In the genomic region with DNA sequence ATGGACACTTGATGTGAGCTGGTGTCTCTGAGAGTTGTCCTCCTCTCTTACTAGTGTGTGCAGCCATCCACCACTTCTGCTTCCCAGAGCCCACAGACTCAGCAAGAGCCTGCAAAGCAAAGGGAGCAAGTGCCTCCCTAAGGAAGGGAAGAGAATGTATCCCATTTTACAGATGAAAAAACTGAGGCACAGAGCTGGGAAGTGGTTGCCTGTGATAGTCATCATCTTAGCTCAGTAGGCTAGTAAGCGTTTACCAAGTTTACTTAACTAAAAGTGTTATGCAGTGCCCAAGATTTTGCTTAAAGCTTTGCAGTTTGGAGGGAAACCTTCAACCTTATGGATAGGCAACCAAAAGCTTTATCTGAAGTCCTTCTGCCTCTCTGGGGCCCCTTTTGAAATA, we compare ENCODE assay signal across 26 cellular contexts.
"Had no signal": no experiment of that assay in that cellular context is flagged by ENCODE, and none has a peak within 500 bp of the region (broad histone marks: within the 10 kb centered on the region; RNA-seq: fewer than 3 reads in every experiment).

No MANE protein-coding gene starts in this region.

- H3K27ac Mint-ChIP-seq: immature natural killer cell; mesothelial cell of epicardium; natural killer cell; nephron progenitor cell; stimulated activated effector memory CD8-positive, alpha-beta T cell treated with anti-CD3 and anti-CD28 coated beads, Interleukin-12 subunit alpha, Interleukin-12 subunit beta, amount 100 ng/mL, for 72 hours; stimulated activated naive CD8-positive, alpha-beta T cell treated with anti-CD3 and anti-CD28 coated beads, Interleukin-15, amount 100 ng/mL, for 72 hours had no signal

- H3K9ac ChIP-seq: neural progenitor cell had no signal

- H3K9me3 ChIP-seq: neutrophil, prostate gland, sigmoid colon, transverse colon, vagina had no signal

- H3K36me3 ChIP-seq: neural progenitor cell, neutrophil, prostate gland, transverse colon had no signal

- H3K36me3 Mint-ChIP-seq: immature natural killer cell; mesothelial cell of epicardium; neural progenitor cell; stimulated activated effector memory CD8-positive, alpha-beta T cell treated with anti-CD3 and anti-CD28 coated beads, Interleukin-12 subunit alpha, Interleukin-12 subunit beta, amount 100 ng/mL, for 72 hours had no signal

- H3K27me3 Mint-ChIP-seq: naive B cell; stimulated activated naive CD8-positive, alpha-beta T cell treated with anti-CD3 and anti-CD28 coated beads, Interleukin-15, amount 100 ng/mL, for 72 hours had no signal

- H3K4me2 ChIP-seq: neural progenitor cell had no signal

- H3K27ac ChIP-seq: heart left ventricle, left ventricle myocardium inferior, neural progenitor cell, neutrophil, prostate gland, sigmoid colon, spleen, transverse colon, vagina had no signal

- H3K4me3 ChIP-seq: heart left ventricle, left ventricle myocardium inferior, lung, neural progenitor cell, prostate gland, sigmoid colon, spleen, transverse colon, vagina had no signal

- H2AFZ ChIP-seq: neural progenitor cell had no signal

- H3K4me1 Mint-ChIP-seq: nephron progenitor cell had no signal

- DNase-seq: heart left ventricle; hypothalamus; immature natural killer cell; left ventricle myocardium inferior; mesendoderm; naive B cell; natural killer cell; nephron progenitor cell; occipital lobe; retina; right cardiac atrium; sigmoid colon; small intestine; spleen; stimulated activated naive CD4-positive, alpha-beta T cell treated with Interleukin-2 at 50 U/mL for 16 hours; stimulated activated naive CD8-positive, alpha-beta T cell treated with anti-CD3 and anti-CD28 coated beads, Interleukin-15, amount 100 ng/mL, for 72 hours; substantia nigra; transverse colon had no signal

- H3K27me3 ChIP-seq: heart left ventricle, neural progenitor cell, sigmoid colon, spleen, transverse colon, vagina had no signal

- FAIRE-seq: islet of Langerhans, small intestine had no signal

- H3K4me3 Mint-ChIP-seq: immature natural killer cell; mesothelial cell of epicardium; natural killer cell; nephron progenitor cell; neural progenitor cell; stimulated activated effector memory CD8-positive, alpha-beta T cell treated with anti-CD3 and anti-CD28 coated beads, Interleukin-12 subunit alpha, Interleukin-12 subunit beta, amount 100 ng/mL, for 72 hours; stimulated activated naive CD8-positive, alpha-beta T cell treated with anti-CD3 and anti-CD28 coated beads, Interleukin-15, amount 100 ng/mL, for 72 hours had no signal

- ATAC-seq: heart left ventricle; right cardiac atrium; stimulated activated naive CD8-positive, alpha-beta T cell treated with anti-CD3 and anti-CD28 coated beads, Interleukin-15, amount 100 ng/mL, for 72 hours had no signal

- H3K9me3 Mint-ChIP-seq: neural progenitor cell had no signal
